ENCODE assay signal across 14 cellular contexts in the genomic region with DNA sequence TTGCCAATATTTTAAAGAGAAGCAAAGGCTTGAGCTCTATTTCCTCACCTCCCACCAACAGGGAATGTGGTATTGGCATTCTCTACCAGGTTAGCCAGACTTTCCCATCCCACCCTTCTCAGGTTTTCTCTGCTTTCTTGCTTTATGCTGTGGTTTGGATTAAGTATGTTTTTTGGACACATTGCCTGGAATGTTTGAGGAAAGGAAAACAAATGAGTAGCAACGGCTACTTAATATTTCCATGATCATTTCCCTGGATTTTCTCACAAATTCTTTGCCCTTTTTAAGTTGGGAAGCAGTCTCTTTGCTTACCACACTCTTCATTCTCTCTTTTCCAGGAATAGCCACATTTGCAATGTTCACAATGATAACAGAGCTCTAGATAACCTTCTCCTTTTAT.
DNase-seq lines count a peak whose midpoint lies in the region; ATAC-seq and TF ChIP-seq lines count a peak whose summit lies in the region.
"Had no signal": no experiment of that assay in that cellular context is flagged by ENCODE, and none has a peak within 500 bp of the region (broad histone marks: within the 10 kb centered on the region; RNA-seq: fewer than 3 reads in every experiment).

No MANE protein-coding gene starts in this region.

- no peak overlapping the region for H4K5ac ChIP-seq in mesendoderm (ENCODE audit: low read length)

- H3K4ac ChIP-seq in mesendoderm (ENCODE audit: low read depth, low read length), result peak overlapping the region; percentile 93

- no peak for DNase-seq in RWPE2 (ENCODE audit: low spot score)
- peak; percentile 21 for DNase-seq in amniotic epithelial cell (ENCODE audit: low read depth)
- no peak for DNase-seq in endodermal cell
- peak; percentile 56 for DNase-seq in mesendoderm
- no peak for DNase-seq in left ventricle myocardium superior
- no peak for DNase-seq in GOT3 (lab: John Stamatoyannopoulos, UW)
- DNase-seq in central memory CD4-positive, alpha-beta T cell, result no peak
- DNase-seq: C1 segment of cervical spinal cord; Calu3; CD4-positive, alpha-beta T cell; DMS 273 treated with DMSO at 0.1 percent for 48 hours; GM23248 had no signal

- intact Hi-C loops in left ventricle myocardium superior (cut with micrococcal nuclease), result no loop called here

- TF ChIP-seq CTCF in RWPE2 (IDR thresholded peaks at IDR 0.05; ENCODE audit: poor library complexity, severe bottlenecking) (no peak), endodermal cell (conservative IDR thresholded peaks at IDR 0.05) (no peak)

- no peaks in the 10 kb centered on the region for H3K27me3 ChIP-seq in RWPE2 (ENCODE audit: insufficient read depth, poor library complexity, severe bottlenecking)
- H3K27me3 ChIP-seq in endodermal cell (ENCODE audit: control insufficient read depth, insufficient read depth, low read length, poor library complexity, severe bottlenecking), result no peaks in the 10 kb centered on the region
- no peaks in the 10 kb centered on the region for H3K27me3 ChIP-seq in mesendoderm (ENCODE audit: insufficient read depth, low read length, poor library complexity)

- peaks cover 36% of the 10 kb centered on the region for H3K4me1 Mint-ChIP-seq in endodermal cell

- peak overlapping the region; percentile 61 for H3K56ac ChIP-seq in mesendoderm (ENCODE audit: low read length)

- H2BK15ac ChIP-seq in mesendoderm (replicated peaks; ENCODE audit: low read depth), result no peak overlapping the region

- H2BK120ac ChIP-seq in mesendoderm (ENCODE audit: low read depth, low read length), result peak overlapping the region; percentile 17

- H4K8ac ChIP-seq in mesendoderm (ENCODE audit: low read depth, low read length), result no peak overlapping the region

- H3K27ac ChIP-seq in RWPE2 (ENCODE audit: poor library complexity, severe bottlenecking) (peak overlapping the region; percentile 41), endodermal cell (ENCODE audit: low read depth, low read length) (no peak overlapping the region), mesendoderm (ENCODE audit: low read depth, low read length) (peak overlapping the region; percentile 15)
- H3K27ac ChIP-seq: GM23248 had no signal

- H3K4me2 ChIP-seq in mesendoderm (ENCODE audit: low read length), result no peak overlapping the region

- no peaks in the 10 kb centered on the region for H3K36me3 ChIP-seq in RWPE2 (ENCODE audit: low read depth)
- H3K36me3 ChIP-seq in endodermal cell (ENCODE audit: control insufficient read depth, insufficient read depth, low read length), result no peaks in the 10 kb centered on the region
- no peaks in the 10 kb centered on the region for H3K36me3 ChIP-seq in mesendoderm (ENCODE audit: control insufficient read depth, insufficient read depth, low read length)
- H3K36me3 ChIP-seq: HAP-1 had no signal

- H3K9me3 ChIP-seq in RWPE2 (ENCODE audit: severe bottlenecking) (no peaks in the 10 kb centered on the region), endodermal cell (ENCODE audit: control insufficient read depth, low read length) (no peaks in the 10 kb centered on the region)
- H3K9me3 ChIP-seq: HAP-1 had no signal

- no peak overlapping the region for H3K4me3 Mint-ChIP-seq in endodermal cell
- H3K4me3 Mint-ChIP-seq: B cell; CD4-positive, alpha-beta T cell had no signal

- H2AK5ac ChIP-seq in mesendoderm (ENCODE audit: low read length), result no peak overlapping the region

- WGBS in endodermal cell (ENCODE audit: insufficient coverage in 1 of 2, insufficient read length in 1 of 2), 2 experiments, result 100% methylated on average over 1 of the region's 1 CpG; no CpG with 5 or more reads in 1 of the 2 experiments
- WGBS in mesendoderm (ENCODE audit: extremely low coverage, insufficient coverage, low lambda C conversion rate), result no CpG with 5 or more reads among the region's 1 CpG

- H2BK5ac ChIP-seq in mesendoderm (ENCODE audit: low read length), result peak overlapping the region; percentile 2

- H3K9me3 Mint-ChIP-seq in endodermal cell, result no peaks in the 10 kb centered on the region
- H3K9me3 Mint-ChIP-seq: CD4-positive, alpha-beta T cell had no signal

- H3K79me2 ChIP-seq in mesendoderm (ENCODE audit: control insufficient read depth, insufficient read depth, low read length), result no peaks in the 10 kb centered on the region

- H3K4me3 ChIP-seq in RWPE2 (ENCODE audit: severe bottlenecking) (no peak overlapping the region), endodermal cell (ENCODE audit: low read length) (no peak overlapping the region), mesendoderm (ENCODE audit: low read length) (no peak overlapping the region)
- H3K4me3 ChIP-seq: GM23248, HAP-1 had no signal

- peak overlapping the region; percentile 96 for H3K18ac ChIP-seq in mesendoderm (ENCODE audit: low read length)

- peaks cover 23% of the 10 kb centered on the region for H3K36me3 Mint-ChIP-seq in endodermal cell (ENCODE audit: low read depth)

- no peaks in the 10 kb centered on the region for H3K79me1 ChIP-seq in mesendoderm (ENCODE audit: low read length)

- H3K27ac Mint-ChIP-seq in endodermal cell, result peak overlapping the region; percentile 22
- H3K27ac Mint-ChIP-seq: B cell; CD4-positive, alpha-beta T cell had no signal

- H3K9ac ChIP-seq in endodermal cell (ENCODE audit: extremely low read depth, low read length, poor library complexity, severe bottlenecking), result no peak overlapping the region
- H3K9ac ChIP-seq in mesendoderm (ENCODE audit: low read length), result no peak overlapping the region
- H3K9ac ChIP-seq: GM23248 had no signal

- H3K4me1 ChIP-seq in RWPE2 (ENCODE audit: insufficient read depth, poor library complexity, severe bottlenecking) (peaks cover 19% of the 10 kb centered on the region), endodermal cell (ENCODE audit: control insufficient read depth, insufficient read depth, low read length) (peaks cover 12% of the 10 kb centered on the region), mesendoderm (ENCODE audit: control insufficient read depth, low read depth, low read length) (peaks cover 13% of the 10 kb centered on the region)

- ATAC-seq in RWPE2 (ENCODE audit: low read depth) (no peak), left ventricle myocardium superior (no peak)

- no peaks in the 10 kb centered on the region for H3K27me3 Mint-ChIP-seq in endodermal cell (ENCODE audit: insufficient read depth)
- H3K27me3 Mint-ChIP-seq: B cell; CD4-positive, alpha-beta T cell had no signal

- no peak overlapping the region for H3K23ac ChIP-seq in mesendoderm (ENCODE audit: low read length)

Comparison
In these comparisons a context has a peak if more than half of its experiments do, and no peak if none do; other contexts are left out.
1. DNase-seq: peak in amniotic epithelial cell (single experiment) and mesendoderm (single experiment); none in RWPE2 (single experiment), endodermal cell (single experiment), left ventricle myocardium superior (single experiment), GOT3 (single experiment) and central memory CD4-positive, alpha-beta T cell (single experiment).